Comparison of ENCODE assay signal across 23 cellular contexts in the genomic region with DNA sequence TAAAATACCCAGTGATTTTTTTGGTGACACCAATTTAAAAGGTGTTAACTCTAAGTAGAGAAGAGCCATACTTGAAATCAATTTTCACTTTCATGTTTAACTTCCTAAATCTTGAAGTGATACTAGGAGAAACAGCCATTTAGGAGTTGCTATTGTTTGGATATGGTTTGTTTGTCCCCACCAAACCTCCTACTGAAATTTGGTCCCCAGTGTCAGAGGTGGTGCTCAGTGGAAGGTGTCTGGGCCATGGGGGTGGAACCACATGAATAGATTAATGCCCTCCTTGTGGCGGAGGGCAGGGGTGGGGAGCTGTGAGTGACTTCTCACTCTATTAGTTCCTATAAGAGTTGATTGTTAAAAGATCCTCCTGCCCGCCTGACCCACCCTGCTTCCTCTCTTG.
A peak's percentile ranks its signal among the peaks of the same experiment; 100 is the strongest.
DNase-seq lines count a peak whose midpoint lies in the region; ATAC-seq, FAIRE-seq and TF ChIP-seq lines count a peak whose summit lies in the region.
"Had no signal": no experiment of that assay in that cellular context is flagged by ENCODE, and none has a peak within 500 bp of the region (broad histone marks: within the 10 kb centered on the region; RNA-seq: fewer than 3 reads in every experiment).

No MANE protein-coding gene starts in this region.

- 25% methylated on average over 2 of the region's 2 CpGs for WGBS in GM12878 (ENCODE audit: insufficient coverage, insufficient replicate concordance, low lambda C conversion rate, missing lambda C conversion rate)

- no peak for TF ChIP-seq RAD21 in GM12878 (IDR thresholded peaks at IDR 0.05; ENCODE audit: insufficient read depth, low read depth, low read length)

- FAIRE-seq in GM12878 (lab: Jason Lieb, UNC) (no peak), GM12891 (lab: Jason Lieb, UNC) (no peak), RCC 7860 (lab: Jason Lieb, UNC) (no peak)
- FAIRE-seq: A204.1, G401.6, GM18507, H54 had no signal

- no peaks in the 10 kb centered on the region for H3K4me1 ChIP-seq in GM12878 (ENCODE audit: control insufficient read depth, insufficient read depth, low read length)
- H3K4me1 ChIP-seq: BLaER1, Caco-2 had no signal

- H3K27me3 Mint-ChIP-seq in neural crest cell (ENCODE audit: low read depth) = no peaks in the 10 kb centered on the region
- no peaks in the 10 kb centered on the region for H3K27me3 Mint-ChIP-seq in progenitor cell of endocrine pancreas
- H3K27me3 Mint-ChIP-seq: B cell; CD4-positive, CD25-positive, alpha-beta regulatory T cell had no signal

- POLR2A ChIA-PET in GM12878 (lab: Charles Lee) = interaction anchor here (0.6 kb wide), 1 partner anchor 795 kb away, joined by 5 read pairs; no protein-coding TSS in a partner anchor

- CTCF ChIA-PET in GM12878 (lab: Yijun Ruan, JAX) = interaction anchor here (0.6 to 2.6 kb wide), 4 partner anchors 9 to 1062 kb away, joined by 3 to 7 read pairs (median 4); no protein-coding TSS in a partner anchor

- peak overlapping the region; percentile 14 for H3K4me3 Mint-ChIP-seq in neural crest cell
- H3K4me3 Mint-ChIP-seq in progenitor cell of endocrine pancreas (ENCODE audit: low read depth) = no peak overlapping the region
- H3K4me3 Mint-ChIP-seq: B cell; CD4-positive, CD25-positive, alpha-beta regulatory T cell; CD8-positive, alpha-beta T cell had no signal

- in situ Hi-C loops in GM12878 (cut with MboI) = no loop called here

- no peaks in the 10 kb centered on the region for H4K20me1 ChIP-seq in GM12878 (ENCODE audit: control insufficient read depth, insufficient read depth)
- H4K20me1 ChIP-seq: BLaER1 had no signal

- peak; percentile 33 for DNase-seq in NOMO-1 treated with DMSO at 0.1 percent for 48 hours (lab: John Stamatoyannopoulos, UW; ENCODE audit: unreplicated experiment)
- DNase-seq in NOMO-1 treated with dmso at 0.1 percent for 144 hours (lab: John Stamatoyannopoulos, UW; ENCODE audit: unreplicated experiment) = no peak
- no peak for DNase-seq in GM12878 (ENCODE audit: low read depth, low spot score)
- no peak for DNase-seq in neural crest cell (ENCODE audit: low read depth, low spot score)
- no peak for DNase-seq in progenitor cell of endocrine pancreas (ENCODE audit: low spot score, unreplicated experiment)
- no peak for DNase-seq in GM12891 (ENCODE audit: insufficient read length, low spot score)
- no peak for DNase-seq in RCC 7860 (ENCODE audit: low spot score)
- DNase-seq: Caco-2; CD4-positive, CD25-positive, alpha-beta regulatory T cell; CD8-positive, alpha-beta T cell; DMS153; DND-41; GOT3; HCEC 1CT had no signal

- no peak overlapping the region for H2AFZ ChIP-seq in GM12878 (ENCODE audit: control insufficient read depth, low read depth, low read length)

- SMC1A ChIA-PET in GM12878 (lab: Charles Lee; ENCODE audit: uncharacterized antibody, unreplicated experiment) = interaction anchor here (1.3 to 5.7 kb wide), 4 partner anchors 14 to 40 kb away, joined by 3 to 28 read pairs (median 5); no protein-coding TSS in a partner anchor

- H3K9ac ChIP-seq in GM12878 (ENCODE audit: control insufficient read depth, insufficient read depth, low read length) = no peak overlapping the region
- H3K9ac ChIP-seq: BLaER1 had no signal

- RAD21 ChIA-PET in GM12878 (lab: Charles Lee; ENCODE audit: unreplicated experiment) = interaction anchor here (1.0 to 1.2 kb wide), 2 partner anchors 14 to 23 kb away, joined by 3 read pairs; no protein-coding TSS in a partner anchor

- H3K4me1 Mint-ChIP-seq in neural crest cell = peaks cover 34% of the 10 kb centered on the region
- H3K4me1 Mint-ChIP-seq in progenitor cell of endocrine pancreas (ENCODE audit: low read depth) = peaks cover 17% of the 10 kb centered on the region
- H3K4me1 Mint-ChIP-seq: B cell; CD4-positive, CD25-positive, alpha-beta regulatory T cell had no signal

- no peaks in the 10 kb centered on the region for H3K36me3 ChIP-seq in GM12878 (ENCODE audit: control insufficient read depth in 2 of 2, insufficient read depth in 2 of 2, low read length in 1 of 2)
- H3K36me3 ChIP-seq: BLaER1 had no signal

- ATAC-seq in GM12878 (peak; percentile 86), GM21717 (IDR thresholded peaks at IDR 0.05; ENCODE audit: unreplicated experiment) (no peak)
- ATAC-seq: CD8-positive, alpha-beta T cell had no signal

- 0 out of 4 replicates have a peak, but pooled peaks of 1 of the 2 experiments have one; percentile 21 for TF ChIP-seq EP300 in GM12878 (IDR thresholded peaks at IDR 0.05; ENCODE audit: borderline replicate concordance in 1 of 2, control insufficient read depth in 1 of 2, low read depth in 2 of 2, low read length in 2 of 2)

- no peak overlapping the region for H3K27ac ChIP-seq in GM12878 (ENCODE audit: control insufficient read depth, insufficient read depth)
- H3K27ac ChIP-seq: 22Rv1, BLaER1, C4-2B had no signal

- TF ChIP-seq POLR2A in GM12878 (IDR thresholded peaks at IDR 0.05; ENCODE audit: low read depth, low read length) = no peak
- TF ChIP-seq POLR2A in GM12891 (IDR thresholded peaks at IDR 0.05; ENCODE audit: low read depth, low read length) = no peak

- TF ChIP-seq CTCF in GM12878 (IDR thresholded peaks at IDR 0.05 in 2 of 3, conservative IDR thresholded peaks at IDR 0.05 in 1 of 3; ENCODE audit: control insufficient read depth in 2 of 3, extremely low read depth in 1 of 3, insufficient read depth in 1 of 3, low read depth in 3 of 3, low read length in 3 of 3) (no peak), neural crest cell (conservative IDR thresholded peaks at IDR 0.05) (no peak), progenitor cell of endocrine pancreas (IDR thresholded peaks at IDR 0.05; ENCODE audit: unreplicated experiment) (no peak)

- H3K79me2 ChIP-seq in GM12878 (ENCODE audit: control insufficient read depth, insufficient read depth, low read length) = no peaks in the 10 kb centered on the region

- H3K27ac Mint-ChIP-seq in neural crest cell (ENCODE audit: unreplicated experiment) = peak overlapping the region; percentile 65
- H3K27ac Mint-ChIP-seq in progenitor cell of endocrine pancreas = peak overlapping the region; percentile 74
- H3K27ac Mint-ChIP-seq: B cell; CD4-positive, CD25-positive, alpha-beta regulatory T cell; CD8-positive, alpha-beta T cell had no signal

- no peaks in the 10 kb centered on the region for H3K27me3 ChIP-seq in GM12878 (replicated peaks in 1 of 2; ENCODE audit: control insufficient read depth in 2 of 2, insufficient read depth in 2 of 2, low read length in 1 of 2)
- H3K27me3 ChIP-seq: BLaER1 had no signal

- intact Hi-C loops in GM12878 (cut with micrococcal nuclease; ENCODE audit: unreplicated experiment) = no loop called here

- no peak overlapping the region for H3K4me2 ChIP-seq in GM12878 (ENCODE audit: control insufficient read depth, insufficient read depth)
- H3K4me2 ChIP-seq: BLaER1 had no signal

- H3K9me3 Mint-ChIP-seq in neural crest cell (peaks cover 2% of the 10 kb centered on the region), progenitor cell of endocrine pancreas (ENCODE audit: low read depth) (no peaks in the 10 kb centered on the region)
- H3K9me3 Mint-ChIP-seq: CD8-positive, alpha-beta T cell had no signal

- no peaks in the 10 kb centered on the region for H3K9me3 ChIP-seq in GM12878 (replicated peaks; ENCODE audit: control insufficient read depth, insufficient read depth, low read length)
- H3K9me3 ChIP-seq: BLaER1, Caco-2 had no signal

- H3K4me3 ChIP-seq in GM12878 = no peak overlapping the region
- H3K4me3 ChIP-seq: BLaER1 had no signal

- no TSS peak for BruUV-seq in GM12878 (replicated peaks; lab: Mats Ljungman, UMichigan)

- H3K36me3 Mint-ChIP-seq in neural crest cell (ENCODE audit: low read depth) (no peaks in the 10 kb centered on the region), progenitor cell of endocrine pancreas (ENCODE audit: insufficient read depth) (no peaks in the 10 kb centered on the region)
- H3K36me3 Mint-ChIP-seq: CD4-positive, CD25-positive, alpha-beta regulatory T cell; CD8-positive, alpha-beta T cell had no signal

TF ChIP-seq in GM12878, 131 proteins besides CTCF, POLR2A, EP300 and RAD21 (continues in another document):
- TF ChIP-seq RELB (IDR thresholded peaks at IDR 0.05; ENCODE audit: low read depth) = peak; percentile 61; the same call in 1 of the 2 replicates
- TF ChIP-seq POLR2AphosphoS5 (IDR thresholded peaks at IDR 0.05; ENCODE audit: low read length) = no peak
- no peak for TF ChIP-seq NR2C2 (IDR thresholded peaks at IDR 0.05; ENCODE audit: borderline replicate concordance, control insufficient read depth, insufficient read length, low read depth)
- TF ChIP-seq IKZF2 (IDR thresholded peaks at IDR 0.05) = peak; percentile 71 to 72; a peak in 2 of 4 replicates
- peak; percentile 85 for TF ChIP-seq NR2F1 (conservative IDR thresholded peaks at IDR 0.05)

TF ChIP-seq in GM12891, 5 proteins besides CTCF, POLR2A, EP300 and RAD21:
- TF ChIP-seq PAX5 (IDR thresholded peaks at IDR 0.05; ENCODE audit: insufficient read depth, low read length, severe bottlenecking) = no peak
- no peak for TF ChIP-seq POU2F2 (IDR thresholded peaks at IDR 0.05; ENCODE audit: low read depth, low read length)
- TF ChIP-seq SPI1 (IDR thresholded peaks at IDR 0.05; ENCODE audit: low read depth, low read length) = no peak
- TF ChIP-seq POLR2AphosphoS5 (IDR thresholded peaks at IDR 0.05; ENCODE audit: low read depth, low read length) = no peak
- no peak for TF ChIP-seq TAF1 (IDR thresholded peaks at IDR 0.05; ENCODE audit: low read depth, low read length)
